ENCODE assay signal across 19 cellular contexts in genomic region chr2:127448526-127448925, GRCh38. TPM values are rescaled to one million over a fixed set of nuclear protein-coding genes. Genes with fewer than 3 reads are reported as not detected.
"Had no signal": no experiment of that assay in that cellular context is flagged by ENCODE, and none has a peak within 500 bp of the region (broad histone marks: within the 10 kb centered on the region; RNA-seq: fewer than 3 reads in every experiment).

No MANE protein-coding gene starts in this region.

- H3K36me3 ChIP-seq: adrenal gland, esophagus muscularis mucosa, neutrophil, uterus had no signal

- H3K9me3 ChIP-seq: neutrophil, tibial artery, uterus had no signal

- ATAC-seq: left ventricle myocardium superior; naive thymus-derived CD8-positive, alpha-beta T cell; stimulated activated memory B cell treated with anti-CD40 and anti-IgM and Interleukin-4, amounts not matched to agents 10 μg/mL and 1 μg/mL and 100 μg/mL, for 72 hours had no signal

- H3K4me3 ChIP-seq: adrenal gland, coronary artery, esophagus muscularis mucosa, tibial artery, uterus had no signal

- H3K4me1 ChIP-seq: adrenal gland, esophagus muscularis mucosa, uterus had no signal

- H3K27ac ChIP-seq: adrenal gland, coronary artery, esophagus muscularis mucosa, neutrophil, tibial artery, uterus had no signal

- DNase-seq: activated CD4-positive, alpha-beta memory T cell treated with anti-CD3 and anti-CD28 coated beads, Interleukin-2, amount 10 ng/mL, durations not matched to agents 7 days and 5 days; activated CD4-positive, alpha-beta T cell treated with anti-CD3 and anti-CD28 coated beads for 4 hours; activated effector memory CD4-positive, alpha-beta T cell treated with Interleukin-2 at 50 U/mL for 16 hours; activated naive CD4-positive, alpha-beta T cell treated with anti-CD3 and anti-CD28 coated beads, Interleukin-2, amount 50 U/mL, for 16 hours; activated T-cell treated with anti-CD3 and anti-CD28 coated beads, Interleukin-2, amount 50 U/mL, for 24 hours; adrenal gland; central memory CD4-positive, alpha-beta T cell; effector CD4-positive, alpha-beta T cell; kidney glomerular epithelial cell; left ventricle myocardium superior; naive thymus-derived CD8-positive, alpha-beta T cell; stimulated activated CD4-positive, alpha-beta T cell treated with anti-CD3 and anti-CD28 coated beads, Interleukin-2, amount 100 ng/mL, for 48 hours; tibial artery; uterus had no signal

- H3K27me3 ChIP-seq: adrenal gland, esophagus muscularis mucosa, neutrophil, tibial artery, uterus had no signal

RNA-seq across cellular contexts. Expression of gene PROC, which starts 30.3 kb away (rescaled TPM):
- total RNA-seq: activated CD4-positive, alpha-beta memory T cell treated with anti-CD3 and anti-CD28 coated beads, Interleukin-2, amount 10 ng/mL, durations not matched to agents 7 days and 5 days; adrenal gland; esophagus muscularis mucosa; left ventricle myocardium superior; naive thymus-derived CD8-positive, alpha-beta T cell; subcutaneous adipose tissue had no signal
- polyA plus RNA-seq: naive thymus-derived CD8-positive, alpha-beta T cell had no signal
